1 cellular context compared by ENCODE assay signal in the genomic region with DNA sequence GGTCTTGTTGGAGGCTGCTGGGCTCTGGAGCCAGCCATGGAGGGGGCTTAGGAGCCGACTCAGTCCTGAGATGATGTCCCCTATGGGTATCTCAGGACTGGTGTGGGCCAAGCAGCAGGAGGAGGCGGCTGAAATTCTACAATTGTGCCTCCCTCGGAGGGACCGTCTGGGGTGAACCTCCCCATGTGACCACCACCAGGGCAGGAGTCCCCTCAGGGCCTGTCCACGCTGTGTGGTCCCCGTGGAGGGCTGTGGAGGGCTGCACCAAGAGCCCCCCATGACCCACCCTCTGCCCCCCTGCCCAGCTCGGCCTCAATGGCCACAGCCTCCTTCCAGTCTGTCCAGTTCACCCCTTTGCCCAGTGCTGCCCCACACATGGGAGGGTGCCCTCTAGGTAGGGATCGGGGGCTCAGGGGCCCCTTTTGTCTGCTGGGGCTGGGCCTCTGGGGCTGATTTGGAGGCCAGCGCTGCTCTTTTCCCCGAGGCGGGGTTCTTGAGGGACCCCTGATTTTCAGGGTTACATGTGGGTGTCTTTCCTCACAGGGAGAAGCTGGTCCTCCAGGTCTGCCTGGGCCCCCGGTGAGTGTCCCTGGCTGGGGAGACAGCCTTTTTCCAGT.
TF ChIP-seq lines count a peak whose summit lies in the region.

No MANE protein-coding gene starts in this region.

TF ChIP-seq in IMR-90, 13 proteins besides CTCF, POLR2A, EP300 and RAD21:
- TF ChIP-seq MXI1 (IDR thresholded peaks at IDR 0.05; ENCODE audit: borderline replicate concordance, low read depth, low read length) (no peak), FOS (IDR thresholded peaks at IDR 0.05; ENCODE audit: low read depth, low read length) (no peak), CHD1 (IDR thresholded peaks at IDR 0.05; ENCODE audit: low read depth, low read length) (no peak), CEBPB (IDR thresholded peaks at IDR 0.05; ENCODE audit: low read depth, low read length) (no peak), ELK1 (IDR thresholded peaks at IDR 0.05; ENCODE audit: borderline replicate concordance, low read depth, low read length) (no peak), USF2 (IDR thresholded peaks at IDR 0.05; ENCODE audit: low read depth, low read length) (no peak), BHLHE40 (IDR thresholded peaks at IDR 0.05; ENCODE audit: low read depth, low read length) (no peak), NFE2L2 (IDR thresholded peaks at IDR 0.05; ENCODE audit: low read depth, low read length) (no peak), MAFK (IDR thresholded peaks at IDR 0.05; ENCODE audit: low read depth, low read length) (no peak), RFX5 (IDR thresholded peaks at IDR 0.05; ENCODE audit: low read depth, low read length) (no peak), RCOR1 (IDR thresholded peaks at IDR 0.05; ENCODE audit: insufficient replicate concordance, low read length) (no peak), MAZ (IDR thresholded peaks at IDR 0.05; ENCODE audit: borderline replicate concordance, low read depth, low read length) (no peak), SMC3 (IDR thresholded peaks at IDR 0.05; ENCODE audit: low read depth, low read length) (no peak)
